Comparison of ENCODE assay signal across 8 cellular contexts in the genomic region with DNA sequence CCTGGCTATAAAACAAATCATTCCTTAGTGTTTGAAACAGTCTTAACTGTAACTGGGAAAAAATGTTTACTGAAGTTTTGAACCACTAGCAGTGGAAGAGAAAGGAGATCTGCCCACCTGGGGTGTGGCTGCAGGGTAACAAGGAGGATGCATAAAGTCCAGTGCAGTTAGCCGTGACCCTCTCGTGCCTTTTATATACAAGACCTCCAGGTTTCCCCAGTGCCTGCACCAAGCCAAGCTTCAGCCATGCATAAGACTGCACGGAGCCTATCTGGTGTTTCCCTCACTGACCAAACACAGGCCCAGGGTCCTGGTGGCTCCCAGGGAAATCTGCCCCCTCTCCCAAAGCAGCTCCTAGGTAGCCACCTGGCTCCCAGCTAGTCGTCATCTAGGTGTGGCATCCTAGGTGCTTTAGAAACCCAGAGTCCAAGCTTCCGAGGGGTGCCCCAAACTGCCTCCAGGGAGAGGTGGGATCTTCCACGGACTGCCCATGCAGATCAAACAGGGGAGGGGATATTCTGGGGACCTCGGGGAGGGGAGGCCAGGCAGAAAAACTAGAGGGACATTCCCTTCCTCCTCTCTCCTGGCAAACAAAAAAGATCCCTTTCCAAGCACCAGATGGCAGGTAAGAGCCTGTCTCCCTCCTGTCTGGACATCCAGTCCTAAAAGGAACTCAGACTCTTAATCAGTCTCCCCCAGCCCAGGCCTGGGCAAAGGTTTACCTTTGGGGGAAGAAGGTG. TPM values are rescaled to one million over a fixed set of nuclear protein-coding genes. Genes with fewer than 3 reads are reported as not detected.
DNase-seq lines count a peak whose midpoint lies in the region; ATAC-seq and TF ChIP-seq lines count a peak whose summit lies in the region.

No MANE protein-coding gene starts in this region.

- H3K4me2 ChIP-seq in BLaER1 (peak overlapping the region; percentile 99), Karpas-422 (ENCODE audit: low read depth, low read length, poor library complexity, severe bottlenecking) (peak overlapping the region; percentile 75)

- H3K9ac ChIP-seq in BLaER1: no peak overlapping the region
- peak overlapping the region; percentile 89 for H3K9ac ChIP-seq in Karpas-422 (ENCODE audit: low read length)

- TF ChIP-seq CTCF in chondrocyte (IDR thresholded peaks at IDR 0.05): peak; percentile 64

- peak; percentile 64 for DNase-seq in Karpas-422
- DNase-seq in chondrocyte (ENCODE audit: low spot score): no peak
- DNase-seq in naive thymus-derived CD4-positive, alpha-beta T cell: no peak
- DNase-seq in midbrain (lab: John Stamatoyannopoulos, UW): no peak
- DNase-seq in OCI-M2 (lab: John Stamatoyannopoulos, UW; ENCODE audit: unreplicated experiment): no peak
- DNase-seq in effector CD8-positive, alpha-beta T cell (lab: John Stamatoyannopoulos, UW): no peak

- H3K27me3 Mint-ChIP-seq in chondrocyte (ENCODE audit: low read depth): no peaks in the 10 kb centered on the region
- peaks cover 0 to 52% (median 0%) of the 10 kb centered on the region in 5 donors for H3K27me3 Mint-ChIP-seq in naive thymus-derived CD4-positive, alpha-beta T cell

- H3K27me3 ChIP-seq in BLaER1 (peaks cover 45% of the 10 kb centered on the region), Karpas-422 (ENCODE audit: low read length) (no peaks in the 10 kb centered on the region)
- no peaks in the 10 kb centered on the region for H3K27me3 ChIP-seq in naive thymus-derived CD4-positive, alpha-beta T cell (ENCODE audit: control insufficient read depth in 2 of 2, insufficient read depth in 2 of 2, low read length in 2 of 2)

- CTCF ChIA-PET in naive thymus-derived CD4-positive, alpha-beta T cell (lab: Charles Lee): interaction anchor here (1.4 kb wide), 1 partner anchor 153 kb away, joined by 3 read pairs; no protein-coding TSS in a partner anchor

- POLR2A ChIA-PET in naive thymus-derived CD4-positive, alpha-beta T cell (lab: Charles Lee): no interaction called here

- intact Hi-C loops in naive thymus-derived CD4-positive, alpha-beta T cell (cut with micrococcal nuclease): loop anchor here (5.0 to 10.0 kb wide), 6 partner anchors 54 to 602 kb away; partner anchors contain the start of genes ALDH1B1 (in 1 of the 2), TOMM5 (in 1 of the 2), TRMT10B (in 1 of the 2) and ZBTB5 (in 1 of the 2)

- H3K36me3 Mint-ChIP-seq in chondrocyte (ENCODE audit: low read depth): no peaks in the 10 kb centered on the region
- no peaks in the 10 kb centered on the region for H3K36me3 Mint-ChIP-seq in naive thymus-derived CD4-positive, alpha-beta T cell

- H3K9me2 ChIP-seq in Karpas-422 (replicated peaks; ENCODE audit: insufficient read depth, low read length): no peaks in the 10 kb centered on the region

- H3K36me3 ChIP-seq in BLaER1: no peaks in the 10 kb centered on the region
- no peaks in the 10 kb centered on the region for H3K36me3 ChIP-seq in Karpas-422 (ENCODE audit: insufficient read depth, low read length)
- H3K36me3 ChIP-seq in naive thymus-derived CD4-positive, alpha-beta T cell (ENCODE audit: control insufficient read depth in 2 of 3, insufficient read depth in 3 of 3, low read length in 3 of 3): peaks cover 0 to 3% (median 0%) of the 10 kb centered on the region in 3 experiments

- H4K20me1 ChIP-seq in BLaER1: peaks cover 71% of the 10 kb centered on the region
- peaks cover 43% of the 10 kb centered on the region; the same call in 1 of the 2 replicates for H4K20me1 ChIP-seq in Karpas-422 (ENCODE audit: insufficient read depth, low read depth, low read length)

- ATAC-seq in naive thymus-derived CD4-positive, alpha-beta T cell: no peak
- ATAC-seq in GM19395 (IDR thresholded peaks at IDR 0.05; ENCODE audit: unreplicated experiment): no peak

- peaks cover 67% of the 10 kb centered on the region for H3K4me1 Mint-ChIP-seq in chondrocyte (ENCODE audit: low read depth)
- peaks cover 5 to 37% (median 30%) of the 10 kb centered on the region in 7 donors for H3K4me1 Mint-ChIP-seq in naive thymus-derived CD4-positive, alpha-beta T cell

- H3K4me1 ChIP-seq in BLaER1: peaks cover 45% of the 10 kb centered on the region
- peaks cover 75% of the 10 kb centered on the region for H3K4me1 ChIP-seq in Karpas-422 (ENCODE audit: low read length)
- H3K4me1 ChIP-seq in naive thymus-derived CD4-positive, alpha-beta T cell (ENCODE audit: control insufficient read depth in 2 of 2, insufficient read depth in 2 of 2, low read length in 2 of 2): peaks cover 6 to 18% of the 10 kb centered on the region in 2 donors

- H3K9me3 Mint-ChIP-seq in chondrocyte (ENCODE audit: low read depth): no peaks in the 10 kb centered on the region
- no peaks in the 10 kb centered on the region for H3K9me3 Mint-ChIP-seq in naive thymus-derived CD4-positive, alpha-beta T cell

- peak overlapping the region; percentile 46 for H3K27ac Mint-ChIP-seq in chondrocyte (ENCODE audit: unreplicated experiment)
- peak overlapping the region in 5 of 9 donors; percentile 16 to 75 (median 65) for H3K27ac Mint-ChIP-seq in naive thymus-derived CD4-positive, alpha-beta T cell

- H3K9me3 ChIP-seq in BLaER1 (no peaks in the 10 kb centered on the region), Karpas-422 (ENCODE audit: low read length) (no peaks in the 10 kb centered on the region)
- no peaks in the 10 kb centered on the region for H3K9me3 ChIP-seq in naive thymus-derived CD4-positive, alpha-beta T cell (ENCODE audit: control insufficient read depth in 2 of 3, low read length in 3 of 3)

- H3K4me3 ChIP-seq in BLaER1 (peak overlapping the region; percentile 82; the same call in 1 of the 2 replicates), Karpas-422 (ENCODE audit: low read length) (peak overlapping the region; percentile 89)
- no peak overlapping the region for H3K4me3 ChIP-seq in naive thymus-derived CD4-positive, alpha-beta T cell (ENCODE audit: low read length)

- peak overlapping the region; percentile 87 for H3K4me3 Mint-ChIP-seq in chondrocyte (ENCODE audit: unreplicated experiment)
- peak overlapping the region; percentile 83 to 96 (median 87) for H3K4me3 Mint-ChIP-seq in naive thymus-derived CD4-positive, alpha-beta T cell

- H2AFZ ChIP-seq in Karpas-422 (ENCODE audit: low read length): no peak overlapping the region

- H3K27ac ChIP-seq in BLaER1: no peak overlapping the region
- H3K27ac ChIP-seq in Karpas-422 (ENCODE audit: low read length): peak overlapping the region; percentile 96
- H3K27ac ChIP-seq in naive thymus-derived CD4-positive, alpha-beta T cell (ENCODE audit: low read depth, low read length): no peak overlapping the region

- H3K79me2 ChIP-seq in Karpas-422 (ENCODE audit: low read length): peaks cover 66% of the 10 kb centered on the region

RNA-seq across cellular contexts. Expression of gene SHB, which starts 2.7 kb away (rescaled TPM):
- total RNA-seq in Karpas-422 (2014; rRNA removed; shearing (Covaris generic); ENCODE audit: low replicate concordance): 27.1 and 42.8 TPM in 2 replicates
- 19.6 to 25.1 TPM (median 23.8 TPM) in 3 replicates for total RNA-seq in chondrocyte
- total RNA-seq in naive thymus-derived CD4-positive, alpha-beta T cell: 1 to 10 TPM in 2 of 5 experiments, under 1 TPM in 3; 0.29 to 2.0 (median 0.81) TPM
- polyA plus RNA-seq in naive thymus-derived CD4-positive, alpha-beta T cell: under 1 TPM; 0.15 to 0.22 TPM
